Comparison of ENCODE assay signal across 13 cellular contexts in genomic region chr19:12833418-12833746, GRCh38. TPM values are rescaled to one million over a fixed set of nuclear protein-coding genes. Genes with fewer than 3 reads are reported as not detected.
DNase-seq lines count a peak whose midpoint lies in the region; ATAC-seq and TF ChIP-seq lines count a peak whose summit lies in the region.
"Had no signal": no experiment of that assay in that cellular context is flagged by ENCODE, and none has a peak within 500 bp of the region (broad histone marks: within the 10 kb centered on the region; RNA-seq: fewer than 3 reads in every experiment).

No MANE protein-coding gene starts in this region.

- peaks cover 2% of the 10 kb centered on the region for H3K36me3 Mint-ChIP-seq in activated naive CD8-positive, alpha-beta T cell
- H3K36me3 Mint-ChIP-seq in activated naive CD8-positive, alpha-beta T cell treated with anti-CD3 and anti-CD28 coated beads for 36 hours: no peaks in the 10 kb centered on the region

- no peak overlapping the region for H3K27ac ChIP-seq in OCI-LY1 (ENCODE audit: low read depth, low read length, poor library complexity, severe bottlenecking)
- no peak overlapping the region for H3K27ac ChIP-seq in esophagus squamous epithelium
- H3K27ac ChIP-seq in thymus (ENCODE audit: low read depth): no peak overlapping the region
- H3K27ac ChIP-seq: skin epidermis had no signal

- H3K36me3 ChIP-seq in OCI-LY1 (ENCODE audit: insufficient read depth, low read length): no peaks in the 10 kb centered on the region
- no peaks in the 10 kb centered on the region for H3K36me3 ChIP-seq in esophagus squamous epithelium
- H3K36me3 ChIP-seq in thymus (ENCODE audit: control insufficient read depth, insufficient read depth): no peaks in the 10 kb centered on the region

- no peak overlapping the region for H2AFZ ChIP-seq in OCI-LY1 (ENCODE audit: low read length)

- H3K27me3 Mint-ChIP-seq in activated naive CD8-positive, alpha-beta T cell: peaks cover 55% of the 10 kb centered on the region
- H3K27me3 Mint-ChIP-seq in activated naive CD8-positive, alpha-beta T cell treated with anti-CD3 and anti-CD28 coated beads for 36 hours: peaks cover 91% of the 10 kb centered on the region

- H3F3A ChIP-seq in OCI-LY1 (ENCODE audit: insufficient read depth, low read length): peaks cover 5% of the 10 kb centered on the region

- H3K9me3 Mint-ChIP-seq in activated naive CD8-positive, alpha-beta T cell (ENCODE audit: low read depth): no peaks in the 10 kb centered on the region
- H3K9me3 Mint-ChIP-seq in activated naive CD8-positive, alpha-beta T cell treated with anti-CD3 and anti-CD28 coated beads for 36 hours: no peaks in the 10 kb centered on the region
- H3K9me3 Mint-ChIP-seq: activated T-cell treated with anti-CD3 and anti-CD28 coated beads, Interleukin-2, amount 50 U/mL, for 4 hours had no signal

- intact Hi-C loops in esophagus squamous epithelium (cut with DNase I): no loop called here

- H3K4me2 ChIP-seq in OCI-LY1 (ENCODE audit: low read length): peak overlapping the region; percentile 59

- peaks cover 28% of the 10 kb centered on the region for H3K4me1 Mint-ChIP-seq in activated naive CD8-positive, alpha-beta T cell (ENCODE audit: low read depth)
- peaks cover 19% of the 10 kb centered on the region for H3K4me1 Mint-ChIP-seq in activated naive CD8-positive, alpha-beta T cell treated with anti-CD3 and anti-CD28 coated beads for 36 hours

- TF ChIP-seq POLR2A in esophagus squamous epithelium (IDR thresholded peaks at IDR 0.05): no peak

- no peaks in the 10 kb centered on the region for H3K79me2 ChIP-seq in OCI-LY1 (ENCODE audit: insufficient read depth, low read length)

- H3K9ac ChIP-seq in OCI-LY1 (ENCODE audit: low read length): no peak overlapping the region; the same call in 1 of the 2 replicates

- H3K9me3 ChIP-seq in OCI-LY1 (ENCODE audit: low read length) (no peaks in the 10 kb centered on the region), esophagus squamous epithelium (no peaks in the 10 kb centered on the region), thymus (ENCODE audit: control insufficient read depth) (peaks cover 3% of the 10 kb centered on the region)

- no peak for ATAC-seq in GM18909 (IDR thresholded peaks at IDR 0.05; ENCODE audit: poor library complexity, unreplicated experiment)

- DNase-seq in activated naive CD8-positive, alpha-beta T cell treated with anti-CD3 and anti-CD28 coated beads for 36 hours: no peak
- DNase-seq in esophagus squamous epithelium (lab: John Stamatoyannopoulos, UW) (no peak), middle frontal gyrus (ENCODE audit: extremely low spot score, low spot score) (no peak)
- no peak for DNase-seq in activated naive CD4-positive, alpha-beta T cell (lab: John Stamatoyannopoulos, UW)
- DNase-seq: effector CD8-positive, alpha-beta T cell had no signal

- WGBS in esophagus squamous epithelium, 2 donors: 0 to 14% methylated on average over 1 of the region's 6 CpGs
- WGBS in thymus: 2% methylated on average over 6 of the region's 6 CpGs

- H3K4me3 Mint-ChIP-seq in activated naive CD8-positive, alpha-beta T cell: peak overlapping the region; percentile 48
- no peak overlapping the region for H3K4me3 Mint-ChIP-seq in activated naive CD8-positive, alpha-beta T cell treated with anti-CD3 and anti-CD28 coated beads for 36 hours

- H3K9me2 ChIP-seq in OCI-LY1 (ENCODE audit: low read depth, low read length): no peaks in the 10 kb centered on the region

- H3K27me3 ChIP-seq in OCI-LY1 (ENCODE audit: insufficient read depth, low read length) (no peaks in the 10 kb centered on the region), esophagus squamous epithelium (peaks cover 22 to 100% (median 32%) of the 10 kb centered on the region in 4 donors), thymus (ENCODE audit: control insufficient read depth, insufficient read depth) (peaks cover 63% of the 10 kb centered on the region)

- H3K27ac Mint-ChIP-seq in activated naive CD8-positive, alpha-beta T cell: peak overlapping the region; percentile 28
- H3K27ac Mint-ChIP-seq in activated naive CD8-positive, alpha-beta T cell treated with anti-CD3 and anti-CD28 coated beads for 36 hours: no peak overlapping the region

- H3K4me1 ChIP-seq in OCI-LY1 (ENCODE audit: insufficient read depth, low read length, severe bottlenecking) (peaks cover 46% of the 10 kb centered on the region), esophagus squamous epithelium (peaks cover 4 to 54% (median 17%) of the 10 kb centered on the region in 3 donors), thymus (ENCODE audit: control insufficient read depth, insufficient read depth, low read length) (peaks cover 2% of the 10 kb centered on the region)

- H3K4me3 ChIP-seq in OCI-LY1 (ENCODE audit: low read depth, low read length, poor library complexity, severe bottlenecking) (peak overlapping the region; percentile 48), esophagus squamous epithelium (peak overlapping the region; percentile 18 to 70 (median 41)), thymus (ENCODE audit: low read length) (peak overlapping the region; percentile 50)

- no peaks in the 10 kb centered on the region for H4K20me1 ChIP-seq in OCI-LY1 (ENCODE audit: insufficient read depth, low read length)

- TF ChIP-seq CTCF in OCI-LY1 (IDR thresholded peaks at IDR 0.05; ENCODE audit: low read length) (no peak), esophagus squamous epithelium (IDR thresholded peaks at IDR 0.05) (no peak)

RNA-seq across cellular contexts. Expression of gene RTBDN, which starts 1.0 kb away (rescaled TPM):
- not detected for total RNA-seq in activated naive CD8-positive, alpha-beta T cell treated with anti-CD3 and anti-CD28 coated beads for 36 hours
- total RNA-seq in esophagus squamous epithelium: not detected
- polyA plus RNA-seq in thymus: 1.6 TPM
- total RNA-seq: activated T-cell treated with anti-CD3 and anti-CD28 coated beads, Interleukin-2, amount 50 U/mL, for 4 hours; subcutaneous adipose tissue had no signal

RNA-seq across cellular contexts. Expression of gene MAST1, which starts 4.9 kb away (rescaled TPM):
- total RNA-seq in activated naive CD8-positive, alpha-beta T cell treated with anti-CD3 and anti-CD28 coated beads for 36 hours: 1 to 10 TPM; 1.2 to 2.0 TPM
- under 1 TPM in 1 of 4 donors, not detected in 3; 0.42 TPM for total RNA-seq in esophagus squamous epithelium
- 0.91 TPM for polyA plus RNA-seq in thymus

RNA-seq across cellular contexts. Expression of gene RNASEH2A, which starts 27.0 kb away (rescaled TPM):
- total RNA-seq in activated naive CD8-positive, alpha-beta T cell treated with anti-CD3 and anti-CD28 coated beads for 36 hours: 10 to 100 TPM; 46.1 to 55.5 TPM
- 10 to 100 TPM in 3 of 4 donors, 1 to 10 TPM in 1; 7.1 to 19.2 (median 14.9) TPM for total RNA-seq in esophagus squamous epithelium
- polyA plus RNA-seq in thymus: 8.4 TPM

RNA-seq across cellular contexts. Expression of gene THSD8, which starts 31.5 kb away (rescaled TPM):
- total RNA-seq in activated naive CD8-positive, alpha-beta T cell treated with anti-CD3 and anti-CD28 coated beads for 36 hours: 10 to 100 TPM; 25.3 to 30.5 TPM
- not detected for total RNA-seq in esophagus squamous epithelium
- 4.1 TPM for polyA plus RNA-seq in thymus
- total RNA-seq: kidney epithelial cell had no signal

RNA-seq across cellular contexts. Expression of gene PRDX2, which starts 31.8 kb away (rescaled TPM):
- 100 to 1,000 TPM; 238 to 241 TPM for total RNA-seq in activated naive CD8-positive, alpha-beta T cell treated with anti-CD3 and anti-CD28 coated beads for 36 hours
- total RNA-seq in esophagus squamous epithelium: 100 to 1,000 TPM; 211 to 436 (median 345) TPM
- polyA plus RNA-seq in thymus: 113 TPM
